ENCODE assay signal across 23 cellular contexts in genomic region chr1:111209622-111210021, GRCh38. TPM values are rescaled to one million over a fixed set of nuclear protein-coding genes. Genes with fewer than 3 reads are reported as not detected.
"Had no signal": no experiment of that assay in that cellular context is flagged by ENCODE, and none has a peak within 500 bp of the region (broad histone marks: within the 10 kb centered on the region; RNA-seq: fewer than 3 reads in every experiment).

No MANE protein-coding gene starts in this region.

- ATAC-seq: left colon, left ventricle myocardium superior, psoas muscle had no signal

- H3K4me3 ChIP-seq: dorsolateral prefrontal cortex, esophagus squamous epithelium, lung, psoas muscle, sigmoid colon, skin epidermis, stomach, thoracic aorta, transverse colon had no signal

- H3K9me3 Mint-ChIP-seq: immature natural killer cell had no signal

- H3K4me1 ChIP-seq: psoas muscle had no signal

- FAIRE-seq: kidney had no signal

- H3K36me3 ChIP-seq: esophagus squamous epithelium, neutrophil, sigmoid colon, stomach, thoracic aorta, transverse colon had no signal

- H3K27ac ChIP-seq: dorsolateral prefrontal cortex, neutrophil, psoas muscle, sigmoid colon, stomach, thoracic aorta, transverse colon had no signal

- H3K4me3 Mint-ChIP-seq: immature natural killer cell, naive B cell had no signal

- H3K36me3 Mint-ChIP-seq: immature natural killer cell had no signal

- DNase-seq: cortex of kidney; dorsolateral prefrontal cortex; effector CD8-positive, alpha-beta T cell; esophagus squamous epithelium; foreskin fibroblast; immature natural killer cell; kidney; left colon; left ventricle myocardium superior; mesendoderm; naive B cell; psoas muscle; retina; sigmoid colon; stimulated activated naive CD4-positive, alpha-beta T cell; stomach; substantia nigra; transverse colon had no signal

- H3K27me3 ChIP-seq: esophagus squamous epithelium, neutrophil, transverse colon had no signal

- H3K9me3 ChIP-seq: esophagus squamous epithelium, neutrophil, psoas muscle, sigmoid colon, stomach, thoracic aorta, transverse colon had no signal

- H3K27me3 Mint-ChIP-seq: naive B cell had no signal

RNA-seq across cellular contexts. Expression of gene DENND2D, which starts 9.2 kb away (rescaled TPM):
- polyA plus RNA-seq: neural cell had no signal

RNA-seq across cellular contexts. Expression of gene CHI3L2, which starts 17.9 kb away (rescaled TPM):
- polyA plus RNA-seq: neural cell had no signal
